16 cellular contexts compared by ENCODE assay signal in the genomic region with DNA sequence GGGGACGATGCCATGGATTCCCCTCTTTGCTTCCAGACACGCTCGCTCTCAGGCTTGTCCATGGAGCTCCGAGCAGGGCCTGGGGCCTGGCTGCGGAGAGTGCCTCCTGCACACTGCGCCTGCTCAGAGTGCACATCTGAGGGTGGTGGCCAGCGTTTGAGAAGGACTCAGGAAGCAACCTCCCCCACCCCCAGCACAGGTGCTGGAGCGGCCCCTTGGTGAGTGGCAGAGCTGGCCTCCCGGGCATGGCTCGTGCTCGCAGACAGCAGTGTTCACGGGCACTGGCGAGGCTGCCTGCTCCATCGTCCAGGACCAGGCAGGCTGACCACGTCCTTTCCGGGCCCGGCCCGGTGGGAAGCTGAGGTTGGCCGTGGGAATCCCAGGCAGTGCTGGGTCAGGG.
"Had no signal": no experiment of that assay in that cellular context is flagged by ENCODE, and none has a peak within 500 bp of the region (broad histone marks: within the 10 kb centered on the region; RNA-seq: fewer than 3 reads in every experiment).

No MANE protein-coding gene starts in this region.

- H3K36me3 ChIP-seq: gastroesophageal sphincter, left lung, ovary, upper lobe of right lung had no signal

- H3K27ac ChIP-seq: left lung, ovary, upper lobe of right lung had no signal

- H3K4me1 ChIP-seq: gastroesophageal sphincter had no signal

- H3K27me3 Mint-ChIP-seq: activated T-helper 17 cell treated with anti-CD3 and anti-CD28 coated beads, Interleukin-2, amount 50 U/mL, for 72 hours; memory B cell; stimulated activated naive CD8-positive, alpha-beta T cell treated with anti-CD3 and anti-CD28 coated beads, Interleukin-15, Interleukin-2, amounts not matched to agents 100 ng/mL and 50 ng/mL, for 24 hours had no signal

- H3K27me3 ChIP-seq: dorsolateral prefrontal cortex, left lung, ovary, testis, upper lobe of right lung had no signal

- H3K4me1 Mint-ChIP-seq: activated T-helper 17 cell treated with anti-CD3 and anti-CD28 coated beads, Interleukin-2, amount 50 U/mL, for 72 hours had no signal

- H3K36me3 Mint-ChIP-seq: activated naive CD4-positive, alpha-beta T cell treated with anti-CD3 and anti-CD28 coated beads, Interleukin-2, amount 10 ng/mL, durations not matched to agents 7 days and 5 days had no signal

- FAIRE-seq: islet of Langerhans had no signal

- H3K27ac Mint-ChIP-seq: activated naive CD4-positive, alpha-beta T cell treated with anti-CD3 and anti-CD28 coated beads, Interleukin-2, amount 10 ng/mL, durations not matched to agents 7 days and 5 days; activated T-helper 17 cell treated with anti-CD3 and anti-CD28 coated beads, Interleukin-2, amount 50 U/mL, for 72 hours; memory B cell; stimulated activated naive CD8-positive, alpha-beta T cell treated with anti-CD3 and anti-CD28 coated beads, Interleukin-15, Interleukin-2, amounts not matched to agents 100 ng/mL and 50 ng/mL, for 24 hours; T-helper 2 cell treated with Interferon-gamma antibody and Interleukin-4, amounts not matched to agents 5 μg/mL and 100 μg/mL, for 36 hours had no signal

- ATAC-seq: activated T-helper 17 cell treated with anti-CD3 and anti-CD28 coated beads, Interleukin-2, amount 50 U/mL, for 72 hours; gastroesophageal sphincter; left lung; upper lobe of right lung had no signal

- H3K9me3 ChIP-seq: ovary, testis, upper lobe of right lung had no signal

- DNase-seq: activated naive CD4-positive, alpha-beta T cell treated with anti-CD3 and anti-CD28 coated beads, Interleukin-2, amount 10 ng/mL, durations not matched to agents 7 days and 5 days; erythroblast; left lung; stimulated activated CD4-positive, alpha-beta T cell treated with anti-CD3 and anti-CD28 coated beads, Interleukin-4, amount 100 ng/mL, for 4 hours; stimulated activated CD8-positive, alpha-beta memory T cell treated with anti-CD3 and anti-CD28 coated beads, Interleukin-4, amount 100 ng/mL, for 48 hours; SW 1271; testis; upper lobe of right lung had no signal

- H3K4me3 Mint-ChIP-seq: activated naive CD4-positive, alpha-beta T cell treated with anti-CD3 and anti-CD28 coated beads, Interleukin-2, amount 10 ng/mL, durations not matched to agents 7 days and 5 days; activated T-helper 17 cell treated with anti-CD3 and anti-CD28 coated beads, Interleukin-2, amount 50 U/mL, for 72 hours; memory B cell; stimulated activated naive CD8-positive, alpha-beta T cell treated with anti-CD3 and anti-CD28 coated beads, Interleukin-15, Interleukin-2, amounts not matched to agents 100 ng/mL and 50 ng/mL, for 24 hours; T-helper 2 cell treated with Interferon-gamma antibody and Interleukin-4, amounts not matched to agents 5 μg/mL and 100 μg/mL, for 36 hours had no signal

- H3K4me3 ChIP-seq: dorsolateral prefrontal cortex, gastroesophageal sphincter, left lung, ovary, testis, upper lobe of right lung had no signal
